In genomic region chr10:82072124-82072523, GRCh38 we compare ENCODE assay signal across 1 cellular context.
TF ChIP-seq lines count a peak whose summit lies in the region.

No MANE protein-coding gene starts in this region.

TF ChIP-seq in HepG2, 621 proteins besides CTCF, POLR2A, EP300 and RAD21 (continued from another document):
- TF ChIP-seq IKZF5 (CRISPR knock-in tag; IDR thresholded peaks at IDR 0.05): no peak
- peak; percentile 37; the same call in 1 of the 2 replicates for TF ChIP-seq MAFF (IDR thresholded peaks at IDR 0.05; ENCODE audit: low read depth, low read length)
- TF ChIP-seq MTA3 (CRISPR knock-in tag; IDR thresholded peaks at IDR 0.05): no peak
- no peak for TF ChIP-seq SCMH1 (CRISPR knock-in tag; IDR thresholded peaks at IDR 0.05; ENCODE audit: borderline replicate concordance)
- no peak for TF ChIP-seq ZNF207 (IDR thresholded peaks at IDR 0.05; ENCODE audit: borderline replicate concordance)
- TF ChIP-seq ZBED4 (CRISPR knock-in tag; IDR thresholded peaks at IDR 0.05; ENCODE audit: borderline replicate concordance): no peak
- TF ChIP-seq MAFK (conservative IDR thresholded peaks at IDR 0.05 in 1 of 2, IDR thresholded peaks at IDR 0.05 in 1 of 2; ENCODE audit: low read length in 2 of 2): peak; percentile 47 to 71; a peak in 3 of 4 replicates
